Comparison of ENCODE assay signal across 14 cellular contexts in the genomic region with DNA sequence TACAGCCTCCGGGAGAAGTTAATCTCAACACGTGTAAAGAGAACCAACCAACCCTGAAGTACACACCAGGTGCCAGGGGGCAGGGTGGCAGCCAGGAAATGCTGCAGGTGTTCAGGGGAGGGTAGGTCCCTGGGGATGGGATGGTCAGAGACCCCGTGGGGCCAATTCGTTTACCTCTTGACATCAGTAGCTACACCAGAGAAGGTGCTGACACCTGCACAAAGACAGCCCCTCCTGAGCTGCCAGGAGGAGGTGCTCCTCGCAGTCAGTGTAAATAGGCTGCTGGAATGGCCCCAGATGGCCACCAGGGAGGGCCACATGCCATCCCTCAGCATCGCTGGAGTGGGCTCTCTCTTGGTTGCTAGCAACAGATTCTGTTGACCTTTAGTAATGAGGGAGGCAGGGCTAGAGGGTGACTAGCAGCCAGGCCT. TPM values are rescaled to one million over a fixed set of nuclear protein-coding genes. Genes with fewer than 3 reads are reported as not detected.
DNase-seq lines count a peak whose midpoint lies in the region; ATAC-seq, FAIRE-seq and TF ChIP-seq lines count a peak whose summit lies in the region.
"Had no signal": no experiment of that assay in that cellular context is flagged by ENCODE, and none has a peak within 500 bp of the region (broad histone marks: within the 10 kb centered on the region; RNA-seq: fewer than 3 reads in every experiment).

No MANE protein-coding gene starts in this region.

- no peak overlapping the region for H3K56ac ChIP-seq in H1 (replicated peaks; ENCODE audit: insufficient read length, low read depth, low read length)

- POLR2A ChIA-PET in H1 (lab: Charles Lee; ENCODE audit: partially characterized antibody), result interaction anchor here (0.6 to 1.0 kb wide), 2 partner anchors 15 to 42 kb away, joined by 3 read pairs; no protein-coding TSS in a partner anchor
- POLR2A ChIA-PET in CD4-positive, alpha-beta memory T cell (lab: Charles Lee; ENCODE audit: partially characterized antibody), result no interaction called here

- no peak overlapping the region for H2AK5ac ChIP-seq in H1 (ENCODE audit: low read depth, low read length)

- H3K23ac ChIP-seq in H1 (ENCODE audit: insufficient read length), result no peak overlapping the region

- H4K20me1 ChIP-seq in H1 (replicated peaks in 1 of 2; ENCODE audit: control insufficient read depth in 1 of 2, insufficient read depth in 2 of 2, low read length in 2 of 2), result no peaks in the 10 kb centered on the region

- H3K79me2 ChIP-seq in H1 (ENCODE audit: control insufficient read depth in 1 of 2, insufficient read depth in 2 of 2, low read length in 2 of 2), result no peaks in the 10 kb centered on the region

- intact Hi-C loops in CD4-positive, alpha-beta memory T cell (cut with micrococcal nuclease), result no loop called here

- peak in 1 of 2 experiments; percentile 37; a peak in 1 of 3 replicates for TF ChIP-seq EP300 in H1 (IDR thresholded peaks at IDR 0.05; ENCODE audit: borderline replicate concordance in 1 of 2, low read depth in 2 of 2, low read length in 2 of 2)

- H2BK20ac ChIP-seq in H1 (ENCODE audit: low read length), result no peak overlapping the region

- H3K4me2 ChIP-seq in H1 (ENCODE audit: insufficient read depth in 1 of 2, low read depth in 2 of 2, low read length in 2 of 2), result no peak overlapping the region

- peaks cover 0 to 8% (median 1%) of the 10 kb centered on the region in 4 experiments; a peak in 2 of 7 replicates for H3K4me1 ChIP-seq in H1 (replicated peaks in 1 of 4; ENCODE audit: control insufficient read depth in 3 of 4, insufficient read depth in 4 of 4, low read length in 3 of 4)
- H3K4me1 ChIP-seq in CD4-positive, alpha-beta memory T cell (ENCODE audit: insufficient read depth, low read length), result no peaks in the 10 kb centered on the region
- H3K4me1 ChIP-seq: prostate gland had no signal

- peak; percentile 73 to 98 (median 81) for TF ChIP-seq CTCF in H1 (IDR thresholded peaks at IDR 0.05; ENCODE audit: control extremely low read depth in 1 of 3, insufficient read depth in 1 of 3, low read depth in 1 of 3, low read length in 3 of 3)

- no peak overlapping the region for H2BK120ac ChIP-seq in H1 (replicated peaks; ENCODE audit: low read depth, low read length)

- no peaks in the 10 kb centered on the region for H3K27me3 ChIP-seq in H1 (replicated peaks in 1 of 4; ENCODE audit: control insufficient read depth in 3 of 4, extremely low read depth in 1 of 4, insufficient read depth in 3 of 4, low read length in 3 of 4)
- H3K27me3 ChIP-seq in CD4-positive, alpha-beta memory T cell (ENCODE audit: insufficient read depth, low read length), result no peaks in the 10 kb centered on the region

- no peaks in the 10 kb centered on the region for H3K36me3 Mint-ChIP-seq in stimulated activated memory B cell treated with anti-CD40 and anti-IgM and Interleukin-4, amounts not matched to agents 10 μg/mL and 1 μg/mL and 100 μg/mL, for 72 hours
- H3K36me3 Mint-ChIP-seq in CD4-positive, alpha-beta memory T cell, result no peaks in the 10 kb centered on the region

- no peak overlapping the region for H2BK15ac ChIP-seq in H1 (ENCODE audit: low read length)

- no peaks in the 10 kb centered on the region for H3K23me2 ChIP-seq in H1 (ENCODE audit: low read depth, low read length)

- ATAC-seq in stimulated activated memory B cell treated with anti-CD40 and anti-IgM and Interleukin-4, amounts not matched to agents 10 μg/mL and 1 μg/mL and 100 μg/mL, for 72 hours, result peak; percentile 88
- ATAC-seq: activated CD8-positive, alpha-beta T cell treated with anti-CD3 and anti-CD28 coated beads, Interleukin-2, amount 10 ng/mL, durations not matched to agents 7 days and 5 days had no signal

- FAIRE-seq in H1 (lab: Jason Lieb, UNC), result peak; percentile 28

- peaks cover 42% of the 10 kb centered on the region for H3K27me3 Mint-ChIP-seq in stimulated activated memory B cell treated with anti-CD40 and anti-IgM and Interleukin-4, amounts not matched to agents 10 μg/mL and 1 μg/mL and 100 μg/mL, for 72 hours
- H3K27me3 Mint-ChIP-seq in CD4-positive, alpha-beta memory T cell, result peaks cover 8 to 17% of the 10 kb centered on the region in 2 donors

- no peak overlapping the region for H2AFZ ChIP-seq in H1 (ENCODE audit: low read length)

- H2BK12ac ChIP-seq in H1 (ENCODE audit: low read depth, low read length), result no peak overlapping the region

- no peak overlapping the region for H3K27ac ChIP-seq in H1 (ENCODE audit: low read depth, low read length)
- no peak overlapping the region for H3K27ac ChIP-seq in CD4-positive, alpha-beta memory T cell (ENCODE audit: low read depth, low read length)
- H3K27ac ChIP-seq: prostate gland, thoracic aorta had no signal

- WGBS in H1 (ENCODE audit: extremely low coverage in 1 of 2, insufficient coverage in 1 of 2, insufficient read length in 1 of 2, insufficient replicate concordance in 2 of 2, low coverage in 1 of 2, low lambda C conversion rate in 2 of 2, missing lambda C conversion rate in 1 of 2), 2 experiments, result 77% methylated on average over 6 of the region's 6 CpGs; no CpG with 5 or more reads in 1 of the 2 experiments

- H3K36me3 ChIP-seq in H1 (ENCODE audit: control insufficient read depth in 2 of 4, insufficient read depth in 4 of 4, low read length in 3 of 4), result no peaks in the 10 kb centered on the region
- no peaks in the 10 kb centered on the region for H3K36me3 ChIP-seq in CD4-positive, alpha-beta memory T cell (ENCODE audit: insufficient read depth, low read length)
- H3K36me3 ChIP-seq: prostate gland, thoracic aorta had no signal

- no peak overlapping the region for H3K4ac ChIP-seq in H1 (replicated peaks; ENCODE audit: insufficient read length, low read depth, low read length)

- H3K27ac Mint-ChIP-seq in stimulated activated memory B cell treated with anti-CD40 and anti-IgM and Interleukin-4, amounts not matched to agents 10 μg/mL and 1 μg/mL and 100 μg/mL, for 72 hours, result no peak overlapping the region
- H3K27ac Mint-ChIP-seq in CD4-positive, alpha-beta memory T cell, result no peak overlapping the region
- H3K27ac Mint-ChIP-seq: activated CD8-positive, alpha-beta T cell treated with anti-CD3 and anti-CD28 coated beads, Interleukin-2, amount 10 ng/mL, durations not matched to agents 7 days and 5 days; T-helper 1 cell treated with Interleukin-12 subunit alpha and Interleukin-12 subunit beta and Interleukin-4 antibody, amounts not matched to agents 30 μg/mL and 1 μg/mL, for 36 hours had no signal

- CTCF ChIA-PET in H1 (lab: Charles Lee; ENCODE audit: partially characterized antibody), result interaction anchor here (0.7 to 24.3 kb wide), 37 partner anchors 9 to 379 kb away, joined by 3 to 569 read pairs (median 5); no protein-coding TSS in a partner anchor
- CTCF ChIA-PET in CD4-positive, alpha-beta memory T cell (lab: Charles Lee; ENCODE audit: partially characterized antibody), result interaction anchor here (1.0 to 1.5 kb wide), 2 partner anchors 42 to 245 kb away, joined by 3 to 4 read pairs; no protein-coding TSS in a partner anchor

- no peaks in the 10 kb centered on the region for H3K9me3 Mint-ChIP-seq in stimulated activated memory B cell treated with anti-CD40 and anti-IgM and Interleukin-4, amounts not matched to agents 10 μg/mL and 1 μg/mL and 100 μg/mL, for 72 hours
- H3K9me3 Mint-ChIP-seq in CD4-positive, alpha-beta memory T cell, result no peaks in the 10 kb centered on the region
- H3K9me3 Mint-ChIP-seq: T-helper 1 cell treated with Interleukin-12 subunit alpha and Interleukin-12 subunit beta and Interleukin-4 antibody, amounts not matched to agents 30 μg/mL and 1 μg/mL, for 36 hours had no signal

- no peaks in the 10 kb centered on the region for H3K79me1 ChIP-seq in H1 (ENCODE audit: low read depth, low read length)

- TF ChIP-seq RAD21 in H1 (IDR thresholded peaks at IDR 0.05 in 1 of 2, conservative IDR thresholded peaks at IDR 0.05 in 1 of 2; ENCODE audit: low read depth in 2 of 2, low read length in 2 of 2), result peak; percentile 67 to 78

- H4K5ac ChIP-seq in H1 (ENCODE audit: insufficient read length, low read depth, low read length), result no peak overlapping the region

- no peak overlapping the region for H4K91ac ChIP-seq in H1 (replicated peaks; ENCODE audit: insufficient read length, low read length)

- peak; percentile 45 for DNase-seq in NCI-H510A treated with DMSO at 0.1 percent for 48 hours (lab: John Stamatoyannopoulos, UW)
- DNase-seq in NCI-H510A (lab: John Stamatoyannopoulos, UW), result no peak
- peak; percentile 66 to 84 for DNase-seq in NCI-H524 (lab: John Stamatoyannopoulos, UW)
- DNase-seq in H1 (ENCODE audit: low read depth in 1 of 2, low spot score in 2 of 2), result no peak
- no peak for DNase-seq in NCI-H774 (lab: John Stamatoyannopoulos, UW)
- no peak for DNase-seq in CD4-positive, alpha-beta memory T cell
- no peak for DNase-seq in dermis blood vessel endothelial cell
- DNase-seq: activated CD8-positive, alpha-beta T cell treated with anti-CD3 and anti-CD28 coated beads, Interleukin-2, amount 10 ng/mL, durations not matched to agents 7 days and 5 days; DND-41; KBM-7 had no signal

- no peak overlapping the region for H3K9ac ChIP-seq in H1 (replicated peaks in 1 of 4; ENCODE audit: extremely low read depth in 1 of 4, low read depth in 3 of 4, low read length in 3 of 4)

- no peak overlapping the region for H3K14ac ChIP-seq in H1 (ENCODE audit: insufficient read length)

- no peak overlapping the region for H2BK5ac ChIP-seq in H1 (ENCODE audit: low read depth, low read length)

- H3K4me3 ChIP-seq in H1 (ENCODE audit: extremely low read depth in 1 of 4, insufficient read depth in 2 of 4, low read depth in 3 of 4, low read length in 4 of 4), result no peak overlapping the region
- no peak overlapping the region for H3K4me3 ChIP-seq in CD4-positive, alpha-beta memory T cell (ENCODE audit: low read length in 2 of 2)
- H3K4me3 ChIP-seq: prostate gland, thoracic aorta had no signal

- peaks cover 71% of the 10 kb centered on the region for H3K4me1 Mint-ChIP-seq in stimulated activated memory B cell treated with anti-CD40 and anti-IgM and Interleukin-4, amounts not matched to agents 10 μg/mL and 1 μg/mL and 100 μg/mL, for 72 hours
- H3K4me1 Mint-ChIP-seq in CD4-positive, alpha-beta memory T cell, result no peaks in the 10 kb centered on the region

- no peaks in the 10 kb centered on the region for H3K9me3 ChIP-seq in H1 (ENCODE audit: insufficient read depth in 2 of 2, low read depth in 1 of 2, low read length in 1 of 2)
- no peaks in the 10 kb centered on the region for H3K9me3 ChIP-seq in CD4-positive, alpha-beta memory T cell (ENCODE audit: control insufficient read depth in 1 of 2, low read length in 2 of 2)
- H3K9me3 ChIP-seq: prostate gland, thoracic aorta had no signal

- no peak overlapping the region for H3K4me3 Mint-ChIP-seq in stimulated activated memory B cell treated with anti-CD40 and anti-IgM and Interleukin-4, amounts not matched to agents 10 μg/mL and 1 μg/mL and 100 μg/mL, for 72 hours
- no peak overlapping the region for H3K4me3 Mint-ChIP-seq in CD4-positive, alpha-beta memory T cell
- H3K4me3 Mint-ChIP-seq: activated CD8-positive, alpha-beta T cell treated with anti-CD3 and anti-CD28 coated beads, Interleukin-2, amount 10 ng/mL, durations not matched to agents 7 days and 5 days; T-helper 1 cell treated with Interleukin-12 subunit alpha and Interleukin-12 subunit beta and Interleukin-4 antibody, amounts not matched to agents 30 μg/mL and 1 μg/mL, for 36 hours had no signal

- no peak for TF ChIP-seq POLR2A in H1 (IDR thresholded peaks at IDR 0.05; ENCODE audit: control extremely low read depth in 1 of 2, low read depth in 2 of 2, low read length in 2 of 2)

- H4K8ac ChIP-seq in H1 (ENCODE audit: extremely low read depth, insufficient read depth, low read length), result no peak overlapping the region; the same call in 1 of the 2 replicates

- H3K18ac ChIP-seq in H1 (ENCODE audit: extremely low read depth, low read length), result no peak overlapping the region

RNA-seq across cellular contexts. Expression of a gene that starts 52.8 kb away (rescaled TPM):
- total RNA-seq in H1 (2021; fragmentation: NEBNext Ultra II Directional; extraction: Animal tissue kit (Norgen Biotek cat#: 25700)), result 3.4 and 4.7 TPM in 2 replicates
- 6.1 and 6.7 TPM in 2 replicates for polyA plus RNA-seq in H1 (2011; rRNA removed)
- 3.5 TPM for polyA plus RNA-seq in H1 (2011; cell fraction: cytosol; rRNA removed)
- polyA plus RNA-seq in H1 (2011; cell fraction: nucleus; rRNA removed), result 5.4 TPM
- polyA plus RNA-seq in H1 (2012, experiment 1 of 2), result 3.8 to 5.5 TPM (median 4.8 TPM) in 4 replicates
- 3.7 TPM for polyA plus RNA-seq in H1 (2012, experiment 2 of 2)
- 2.4 TPM for polyA plus RNA-seq in H1 (2013, experiment 1 of 2)
- polyA plus RNA-seq in H1 (2013, experiment 2 of 2), result 2.2 TPM
- polyA minus RNA-seq in H1 (2011; rRNA and poly(A)+ RNA removed), result 4.0 TPM in 2 replicates
- 2.9 TPM for polyA minus RNA-seq in H1 (2011; cell fraction: cytosol; rRNA and poly(A)+ RNA removed)
- polyA minus RNA-seq in H1 (2011; cell fraction: nucleus; rRNA and poly(A)+ RNA removed), result 2.2 TPM
- not detected for total RNA-seq in CD4-positive, alpha-beta memory T cell
- polyA plus RNA-seq in CD4-positive, alpha-beta memory T cell, result not detected
- 1.0 and 1.4 TPM in 2 replicates for total RNA-seq in dermis blood vessel endothelial cell
- total RNA-seq: activated CD8-positive, alpha-beta T cell treated with anti-CD3 and anti-CD28 coated beads, Interleukin-2, amount 10 ng/mL, durations not matched to agents 7 days and 5 days had no signal

Comparison
In these comparisons a context has a peak if more than half of its experiments do, and no peak if none do; other contexts are left out.
1. DNase-seq: peak in NCI-H510A treated with DMSO at 0.1 percent for 48 hours (single experiment) and NCI-H524 (2 of 2); none in NCI-H510A (single experiment), H1 (0 of 2), NCI-H774 (single experiment), CD4-positive, alpha-beta memory T cell (0 of 5) and dermis blood vessel endothelial cell (single experiment).